Comparison of ENCODE assay signal across 11 cellular contexts in genomic region chr10:59971915-59972314, GRCh38.
DNase-seq lines count a peak whose midpoint lies in the region; ATAC-seq and TF ChIP-seq lines count a peak whose summit lies in the region.
"Had no signal": no experiment of that assay in that cellular context is flagged by ENCODE, and none has a peak within 500 bp of the region (broad histone marks: within the 10 kb centered on the region; RNA-seq: fewer than 3 reads in every experiment).

No MANE protein-coding gene starts in this region.

- ATAC-seq in Right ventricle myocardium superior (ENCODE audit: poor library complexity) (peak; percentile 89), upper lobe of right lung (peak; percentile 87), HG03442 (IDR thresholded peaks at IDR 0.05; ENCODE audit: unreplicated experiment) (no peak), GM19467 (IDR thresholded peaks at IDR 0.05; ENCODE audit: unreplicated experiment) (no peak), GM21619 (IDR thresholded peaks at IDR 0.05; ENCODE audit: unreplicated experiment) (no peak)

- peak overlapping the region in 1 of 2 donors; percentile 4 for H3K27ac ChIP-seq in right atrium auricular region
- H3K27ac ChIP-seq in liver (ENCODE audit: low read depth in 1 of 2, low read length in 2 of 2), result no peak overlapping the region
- no peak overlapping the region for H3K27ac ChIP-seq in upper lobe of right lung
- H3K27ac ChIP-seq: neutrophil had no signal

- no peak for DNase-seq in Right ventricle myocardium superior
- no peak for DNase-seq in right atrium auricular region (ENCODE audit: low spot score)
- DNase-seq in epithelial cell of esophagus (ENCODE audit: low read depth), result peak; percentile 8
- no peak for DNase-seq in upper lobe of right lung
- DNase-seq: hippocampal formation, NCI-H1105 treated with DMSO at 0.1 percent for 48 hours had no signal

- no peak overlapping the region for H3K9ac ChIP-seq in liver (ENCODE audit: low read depth in 1 of 2, low read length in 2 of 2)

- H3K4me1 ChIP-seq in right atrium auricular region (no peaks in the 10 kb centered on the region), liver (ENCODE audit: control insufficient read depth in 4 of 4, insufficient read depth in 4 of 4, low read length in 3 of 4) (no peaks in the 10 kb centered on the region), upper lobe of right lung (no peaks in the 10 kb centered on the region)

- H3K9me3 ChIP-seq in right atrium auricular region (peaks cover 0 to 10% of the 10 kb centered on the region in 2 donors), liver (ENCODE audit: control insufficient read depth in 4 of 4, low read length in 3 of 4) (peaks cover 0 to 3% (median 0%) of the 10 kb centered on the region in 4 donors), upper lobe of right lung (no peaks in the 10 kb centered on the region)
- H3K9me3 ChIP-seq: neutrophil had no signal

- H3K4me3 ChIP-seq in right atrium auricular region (no peak overlapping the region), epithelial cell of esophagus (ENCODE audit: low read length) (no peak overlapping the region), liver (ENCODE audit: low read depth in 1 of 3, low read length in 3 of 3) (no peak overlapping the region), upper lobe of right lung (no peak overlapping the region)

- WGBS in liver, result 15% methylated on average over 1 of the region's 1 CpG

- no peaks in the 10 kb centered on the region for H3K27me3 ChIP-seq in right atrium auricular region
- no peaks in the 10 kb centered on the region for H3K27me3 ChIP-seq in liver (ENCODE audit: control insufficient read depth in 4 of 4, insufficient read depth in 4 of 4, low read length in 3 of 4)
- H3K27me3 ChIP-seq in upper lobe of right lung, result no peaks in the 10 kb centered on the region
- H3K27me3 ChIP-seq: neutrophil had no signal

- intact Hi-C loops in Right ventricle myocardium superior (cut with DNase I), result no loop called here
- intact Hi-C loops in upper lobe of right lung (cut with DNase I), result no loop called here

- TF ChIP-seq CTCF in right atrium auricular region (IDR thresholded peaks at IDR 0.05) (no peak), epithelial cell of esophagus (IDR thresholded peaks at IDR 0.05; ENCODE audit: insufficient read depth, low read depth, low read length, missing control alignments) (no peak), liver (IDR thresholded peaks at IDR 0.05; ENCODE audit: low read depth, low read length, missing input control) (no peak), upper lobe of right lung (IDR thresholded peaks at IDR 0.05) (no peak)

- TF ChIP-seq RAD21 in liver (IDR thresholded peaks at IDR 0.05), result no peak

- H3K36me3 ChIP-seq in right atrium auricular region (no peaks in the 10 kb centered on the region), liver (ENCODE audit: control insufficient read depth in 4 of 4, insufficient read depth in 3 of 4, low read depth in 1 of 4, low read length in 3 of 4) (no peaks in the 10 kb centered on the region), upper lobe of right lung (no peaks in the 10 kb centered on the region)
- H3K36me3 ChIP-seq: neutrophil had no signal

TF ChIP-seq in liver, 16 proteins besides CTCF, POLR2A, EP300 and RAD21:
- TF ChIP-seq HNF4G (IDR thresholded peaks at IDR 0.05), result peak; percentile 74
- TF ChIP-seq HNF4A (conservative IDR thresholded peaks at IDR 0.05), result peak; percentile 47 to 65
- TF ChIP-seq ZBTB33 (IDR thresholded peaks at IDR 0.05), result no peak
- no peak for TF ChIP-seq REST (IDR thresholded peaks at IDR 0.05)
- TF ChIP-seq GABPA (IDR thresholded peaks at IDR 0.05 in 1 of 2, conservative IDR thresholded peaks at IDR 0.05 in 1 of 2), result no peak
- no peak for TF ChIP-seq TAF1 (conservative IDR thresholded peaks at IDR 0.05)
- no peak for TF ChIP-seq YY1 (IDR thresholded peaks at IDR 0.05)
- TF ChIP-seq EGR1 (IDR thresholded peaks at IDR 0.05; ENCODE audit: low read depth in 2 of 2), result no peak
- TF ChIP-seq FOXA2 (IDR thresholded peaks at IDR 0.05), result peak; percentile 15
- no peak for TF ChIP-seq MAX (IDR thresholded peaks at IDR 0.05)
- TF ChIP-seq RXRA (IDR thresholded peaks at IDR 0.05), result no peak
- TF ChIP-seq SP1 (IDR thresholded peaks at IDR 0.05), result peak; percentile 41
- TF ChIP-seq FOXA1 (IDR thresholded peaks at IDR 0.05), result no peak
- no peak for TF ChIP-seq JUND (IDR thresholded peaks at IDR 0.05)
- TF ChIP-seq ATF3 (IDR thresholded peaks at IDR 0.05), result no peak
- TF ChIP-seq NR2F2 (IDR thresholded peaks at IDR 0.05), result no peak

Comparison
In these comparisons a context has a peak if more than half of its experiments do, and no peak if none do; other contexts are left out.
1. ATAC-seq: peak in Right ventricle myocardium superior (single experiment) and upper lobe of right lung (single experiment); none in HG03442 (single experiment), GM19467 (single experiment) and GM21619 (single experiment).